17 cellular contexts compared by ENCODE assay signal in genomic region chr15:65920825-65921309, GRCh38. TPM values are rescaled to one million over a fixed set of nuclear protein-coding genes. Genes with fewer than 3 reads are reported as not detected.
DNase-seq lines count a peak whose midpoint lies in the region; ATAC-seq, FAIRE-seq and TF ChIP-seq lines count a peak whose summit lies in the region.
"Had no signal": no experiment of that assay in that cellular context is flagged by ENCODE, and none has a peak within 500 bp of the region (broad histone marks: within the 10 kb centered on the region; RNA-seq: fewer than 3 reads in every experiment).

No MANE protein-coding gene starts in this region.

- ATAC-seq in GM21381 (IDR thresholded peaks at IDR 0.05; ENCODE audit: unreplicated experiment) = peak; percentile 36
- ATAC-seq in HG03159 (IDR thresholded peaks at IDR 0.05; ENCODE audit: unreplicated experiment) = peak; percentile 37
- ATAC-seq in GM21360 (IDR thresholded peaks at IDR 0.05; ENCODE audit: unreplicated experiment) = no peak
- ATAC-seq: stimulated activated naive CD8-positive, alpha-beta T cell treated with anti-CD3 and anti-CD28 coated beads, Interleukin-15, Interleukin-2, amounts not matched to agents 100 U/mL and 50 U/mL, for 24 hours had no signal

- H3K9me3 ChIP-seq in HAP-1 = no peaks in the 10 kb centered on the region

- in situ Hi-C loops in HAP-1 (cut with MboI; ENCODE audit: low sequenced_read_pairs) = no loop called here

- H3K27me3 ChIP-seq in HAP-1 (ENCODE audit: low read depth) = no peaks in the 10 kb centered on the region

- FAIRE-seq in GM12892 (lab: Jason Lieb, UNC) = peak; percentile 77

- no peak for DNase-seq in GM12892 (ENCODE audit: insufficient read length)
- peak; percentile 16 for DNase-seq in myocyte (ENCODE audit: low read depth)
- DNase-seq in activated CD8-positive, alpha-beta memory T cell treated with anti-CD3 and anti-CD28 coated beads, Interleukin-2, amount 50 U/mL, for 4 hours = no peak
- DNase-seq in Ammon's horn (ENCODE audit: low spot score) = no peak
- DNase-seq in HAP-1 (ENCODE audit: low spot score in 2 of 2) = no peak
- DNase-seq: activated gamma-delta T cell treated with Interleukin-2 at 50 U/mL for 16 hours; effector memory CD4-positive, alpha-beta T cell; glutamatergic neuron; IMR-90; kidney glomerular epithelial cell; NCI-H1417 treated with DMSO at 0.1 percent for 48 hours; SIG-M5; stimulated activated CD4-positive, alpha-beta T cell treated with anti-CD3 and anti-CD28 coated beads, Interleukin-4, amount 100 ng/mL, for 24 hours; stimulated activated naive CD8-positive, alpha-beta T cell treated with anti-CD3 and anti-CD28 coated beads, Interleukin-15, Interleukin-2, amounts not matched to agents 100 U/mL and 50 U/mL, for 24 hours had no signal

- H3K36me3 ChIP-seq in HAP-1 (replicated peaks) = no peaks in the 10 kb centered on the region

- H3K4me1 ChIP-seq in HAP-1 = no peaks in the 10 kb centered on the region

- no peak for TF ChIP-seq POLR2A in GM12892 (IDR thresholded peaks at IDR 0.05; ENCODE audit: low read depth, low read length)

- H3K4me3 ChIP-seq in HAP-1 = no peak overlapping the region

RNA-seq across cellular contexts. Expression of gene RAB11A, which starts 51.6 kb away (rescaled TPM):
- 239 TPM for polyA plus RNA-seq in GM12892 (2012; ENCODE audit: missing spikeins)
- total RNA-seq in myocyte = 170 and 185 TPM in 2 replicates
- polyA plus RNA-seq in myocyte (2012) = 173 TPM
